Comparison of ENCODE assay signal across 7 cellular contexts in the genomic region with DNA sequence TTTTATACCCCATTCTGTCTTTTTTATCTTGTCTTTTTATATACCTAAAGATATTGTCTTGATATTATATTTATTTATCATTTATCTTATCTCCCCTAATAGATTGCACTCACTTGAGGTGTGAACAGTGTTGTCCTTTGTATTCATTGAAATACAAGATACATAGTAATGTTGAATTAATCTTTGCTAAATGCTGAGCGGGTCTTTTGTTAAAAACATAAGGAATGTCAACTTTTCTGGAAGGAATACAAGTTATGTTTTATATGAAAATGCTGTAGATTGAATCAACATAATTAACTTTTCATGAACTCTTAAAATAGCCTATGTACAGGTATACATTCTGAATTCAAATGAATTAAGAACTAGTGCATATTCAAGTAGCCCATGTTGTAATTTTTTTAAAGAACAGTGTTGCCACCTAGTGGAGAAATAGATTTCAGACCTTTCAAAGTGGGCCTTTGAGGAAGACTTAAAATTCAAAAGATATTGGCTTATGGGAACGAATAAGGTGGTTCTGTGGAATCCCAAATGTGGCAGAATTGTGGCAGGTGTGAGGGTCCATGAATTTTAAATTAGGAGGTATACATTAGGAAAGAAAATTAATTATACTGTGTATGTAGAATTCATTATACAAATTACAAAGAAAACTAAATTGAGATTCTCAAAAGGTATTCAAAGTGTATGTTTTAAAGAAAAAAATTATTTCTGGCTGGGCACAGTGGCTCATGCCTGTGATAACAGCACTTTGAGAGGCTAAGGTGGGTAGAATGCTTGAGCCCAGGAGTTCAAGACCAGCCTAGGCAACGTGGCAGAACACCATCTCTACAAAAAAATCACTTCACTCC. TPM values are rescaled to one million over a fixed set of nuclear protein-coding genes. Genes with fewer than 3 reads are reported as not detected.
DNase-seq lines count a peak whose midpoint lies in the region; ATAC-seq, FAIRE-seq and TF ChIP-seq lines count a peak whose summit lies in the region.

No MANE protein-coding gene starts in this region.

- WGBS in H1 (ENCODE audit: extremely low coverage in 1 of 2, insufficient coverage in 1 of 2, insufficient read length in 1 of 2, insufficient replicate concordance in 2 of 2, low coverage in 1 of 2, low lambda C conversion rate in 2 of 2, missing lambda C conversion rate in 1 of 2), 2 experiments = 89% methylated on average over 3 of the region's 3 CpGs; no CpG with 5 or more reads in 1 of the 2 experiments

- H4K8ac ChIP-seq in H1 (ENCODE audit: extremely low read depth, insufficient read depth, low read length) = no peak overlapping the region

- H4K91ac ChIP-seq in H1 (replicated peaks; ENCODE audit: insufficient read length, low read length) = no peak overlapping the region

- no peak overlapping the region for H3K4ac ChIP-seq in H1 (replicated peaks; ENCODE audit: insufficient read length, low read depth, low read length)

- no peak overlapping the region for H3K23ac ChIP-seq in H1 (ENCODE audit: insufficient read length)

- peak; percentile 68 for DNase-seq in ELR (ENCODE audit: low read depth)
- peak; percentile 55 for DNase-seq in LHCN-M2 (ENCODE audit: low read depth)
- no peak for DNase-seq in Peyer's patch
- DNase-seq in H1 (ENCODE audit: low read depth in 1 of 2, low spot score in 2 of 2) = no peak

- no peak overlapping the region for H3K56ac ChIP-seq in H1 (replicated peaks; ENCODE audit: insufficient read length, low read depth, low read length)

- H3K36me3 ChIP-seq in Peyer's patch (no peaks in the 10 kb centered on the region), H1 (ENCODE audit: control insufficient read depth in 2 of 4, insufficient read depth in 4 of 4, low read length in 3 of 4) (no peaks in the 10 kb centered on the region)

- no peak overlapping the region for H3K14ac ChIP-seq in H1 (ENCODE audit: insufficient read length)

- no peak overlapping the region for H3K4me2 ChIP-seq in H1 (ENCODE audit: insufficient read depth in 1 of 2, low read depth in 2 of 2, low read length in 2 of 2)

- no peak overlapping the region for H3K9ac ChIP-seq in H1 (replicated peaks in 1 of 4; ENCODE audit: extremely low read depth in 1 of 4, low read depth in 3 of 4, low read length in 3 of 4)

- no peak for TF ChIP-seq EP300 in H1 (IDR thresholded peaks at IDR 0.05; ENCODE audit: borderline replicate concordance in 1 of 2, low read depth in 2 of 2, low read length in 2 of 2)

- peak; percentile 57 for FAIRE-seq in H1 (lab: Jason Lieb, UNC)

- CTCF ChIA-PET in H1 (lab: Charles Lee; ENCODE audit: partially characterized antibody) = interaction anchor here (0.6 to 2.0 kb wide), 11 partner anchors 10 to 360 kb away, joined by 3 to 5 read pairs (median 3); a partner anchor contains a TSS

- H2BK5ac ChIP-seq in H1 (ENCODE audit: low read depth, low read length) = no peak overlapping the region

- H3K9me3 Mint-ChIP-seq in nephron = no peaks in the 10 kb centered on the region

- no peak overlapping the region for H2AFZ ChIP-seq in H1 (ENCODE audit: low read length)

- TF ChIP-seq RAD21 in H1 (IDR thresholded peaks at IDR 0.05 in 1 of 2, conservative IDR thresholded peaks at IDR 0.05 in 1 of 2; ENCODE audit: low read depth in 2 of 2, low read length in 2 of 2) = peak; percentile 63 to 68

- no peak for TF ChIP-seq POLR2A in Peyer's patch (IDR thresholded peaks at IDR 0.05)
- TF ChIP-seq POLR2A in H1 (IDR thresholded peaks at IDR 0.05; ENCODE audit: control extremely low read depth in 1 of 2, low read depth in 2 of 2, low read length in 2 of 2) = no peak

- H4K5ac ChIP-seq in H1 (ENCODE audit: insufficient read length, low read depth, low read length) = no peak overlapping the region

- TF ChIP-seq CTCF in Peyer's patch (IDR thresholded peaks at IDR 0.05) (peak; percentile 60 to 79 (median 72)), H1 (IDR thresholded peaks at IDR 0.05; ENCODE audit: control extremely low read depth in 1 of 3, insufficient read depth in 1 of 3, low read depth in 1 of 3, low read length in 3 of 3) (peak in 2 of 3 experiments; percentile 34 to 51; a peak in 2 of 4 replicates), nephron (IDR thresholded peaks at IDR 0.05; ENCODE audit: unreplicated experiment in 3 of 3) (peak; percentile 64 to 73 (median 66))

- H3K4me3 Mint-ChIP-seq in nephron = no peak overlapping the region

- H2BK12ac ChIP-seq in H1 (ENCODE audit: low read depth, low read length) = no peak overlapping the region

- H2BK20ac ChIP-seq in H1 (ENCODE audit: low read length) = no peak overlapping the region

- no peaks in the 10 kb centered on the region for H3K23me2 ChIP-seq in H1 (ENCODE audit: low read depth, low read length)

- no peaks in the 10 kb centered on the region for H3K79me1 ChIP-seq in H1 (ENCODE audit: low read depth, low read length)

- no peaks in the 10 kb centered on the region for H3K27me3 ChIP-seq in Peyer's patch
- H3K27me3 ChIP-seq in H1 (replicated peaks in 1 of 4; ENCODE audit: control insufficient read depth in 3 of 4, extremely low read depth in 1 of 4, insufficient read depth in 3 of 4, low read length in 3 of 4) = no peaks in the 10 kb centered on the region

- H3K4me3 ChIP-seq in Peyer's patch (no peak overlapping the region), H1 (ENCODE audit: extremely low read depth in 1 of 4, insufficient read depth in 2 of 4, low read depth in 3 of 4, low read length in 4 of 4) (no peak overlapping the region)

- H4K20me1 ChIP-seq in H1 (replicated peaks in 1 of 2; ENCODE audit: control insufficient read depth in 1 of 2, insufficient read depth in 2 of 2, low read length in 2 of 2) = no peaks in the 10 kb centered on the region

- no peak overlapping the region for H2BK15ac ChIP-seq in H1 (ENCODE audit: low read length)

- no peak overlapping the region for H3K27ac Mint-ChIP-seq in nephron

- no peak overlapping the region for H3K27ac ChIP-seq in Peyer's patch
- no peak overlapping the region for H3K27ac ChIP-seq in H1 (ENCODE audit: low read depth, low read length)

- POLR2A ChIA-PET in H1 (lab: Charles Lee; ENCODE audit: partially characterized antibody) = no interaction called here

- no peaks in the 10 kb centered on the region for H3K27me3 Mint-ChIP-seq in nephron (ENCODE audit: low read depth)

- no peaks in the 10 kb centered on the region for H3K4me1 Mint-ChIP-seq in nephron

- H3K4me1 ChIP-seq in Peyer's patch (no peaks in the 10 kb centered on the region), H1 (replicated peaks in 1 of 4; ENCODE audit: control insufficient read depth in 3 of 4, insufficient read depth in 4 of 4, low read length in 3 of 4) (no peaks in the 10 kb centered on the region)

- H2BK120ac ChIP-seq in H1 (replicated peaks; ENCODE audit: low read depth, low read length) = no peak overlapping the region

- H3K79me2 ChIP-seq in H1 (ENCODE audit: control insufficient read depth in 1 of 2, insufficient read depth in 2 of 2, low read length in 2 of 2) = no peaks in the 10 kb centered on the region

- no peak overlapping the region for H3K18ac ChIP-seq in H1 (ENCODE audit: extremely low read depth, low read length)

- ATAC-seq in HG03571 (IDR thresholded peaks at IDR 0.05; ENCODE audit: unreplicated experiment) (no peak), GM18517 (IDR thresholded peaks at IDR 0.05; ENCODE audit: unreplicated experiment) (no peak)

- H3K36me3 Mint-ChIP-seq in nephron (ENCODE audit: low read depth) = peaks cover 5% of the 10 kb centered on the region

- H2AK5ac ChIP-seq in H1 (ENCODE audit: low read depth, low read length) = no peak overlapping the region

- no peaks in the 10 kb centered on the region for H3K9me3 ChIP-seq in Peyer's patch
- no peaks in the 10 kb centered on the region for H3K9me3 ChIP-seq in H1 (ENCODE audit: insufficient read depth in 2 of 2, low read depth in 1 of 2, low read length in 1 of 2)

RNA-seq across cellular contexts. Expression of a gene that starts 19.1 kb away (rescaled TPM):
- 4.9 and 8.6 TPM in 2 replicates for total RNA-seq in LHCN-M2 (2014; rRNA removed)
- polyA plus RNA-seq in LHCN-M2 (2012) = 3.9 TPM
- total RNA-seq in Peyer's patch = 1 to 10 TPM in 3 of 4 donors, under 1 TPM in 1; 0.53 to 5.3 (median 3.0) TPM
- total RNA-seq in H1 (2021; fragmentation: NEBNext Ultra II Directional; extraction: Animal tissue kit (Norgen Biotek cat#: 25700)) = 0.42 and 0.60 TPM in 2 replicates
- polyA plus RNA-seq in H1 (2011; rRNA removed) = 0.13 and 0.26 TPM in 2 replicates
- polyA plus RNA-seq in H1 (2011; cell fraction: cytosol; rRNA removed) = 0.26 TPM
- 0.13 TPM for polyA plus RNA-seq in H1 (2011; cell fraction: nucleus; rRNA removed)
- 0.41 to 0.69 TPM (median 0.55 TPM) in 4 replicates for polyA plus RNA-seq in H1 (2012, experiment 1 of 2)
- 0.18 TPM for polyA plus RNA-seq in H1 (2012, experiment 2 of 2)
- polyA plus RNA-seq in H1 (2013, experiment 1 of 2) = 0.87 TPM
- polyA plus RNA-seq in H1 (2013, experiment 2 of 2) = 0.53 TPM
- polyA minus RNA-seq in H1 (2011; rRNA and poly(A)+ RNA removed) = 0.13 and 0.41 TPM in 2 replicates
- polyA minus RNA-seq in H1 (2011; cell fraction: cytosol; rRNA and poly(A)+ RNA removed) = not detected
- 1.1 TPM for polyA minus RNA-seq in H1 (2011; cell fraction: nucleus; rRNA and poly(A)+ RNA removed)

RNA-seq across cellular contexts. Expression of a gene that starts 19.1 kb away (rescaled TPM):
- total RNA-seq in LHCN-M2 (2014; rRNA removed) (8.3 and 11.8 TPM in 2 replicates), Peyer's patch (100 to 1,000 TPM in 3 of 4 donors, 10 to 100 TPM in 1; 28.9 to 300 (median 148) TPM)
- polyA plus RNA-seq in LHCN-M2 (2012) = 4.2 TPM
- 4.8 and 6.5 TPM in 2 replicates for total RNA-seq in H1 (2021; fragmentation: NEBNext Ultra II Directional; extraction: Animal tissue kit (Norgen Biotek cat#: 25700))
- 3.5 and 5.0 TPM in 2 replicates for polyA plus RNA-seq in H1 (2011; rRNA removed)
- polyA plus RNA-seq in H1 (2011; cell fraction: cytosol; rRNA removed) = 4.8 TPM
- 7.6 TPM for polyA plus RNA-seq in H1 (2011; cell fraction: nucleus; rRNA removed)
- 3.5 to 5.2 TPM (median 4.1 TPM) in 4 replicates for polyA plus RNA-seq in H1 (2012, experiment 1 of 2)
- 0.79 TPM for polyA plus RNA-seq in H1 (2012, experiment 2 of 2)
- 6.1 TPM for polyA plus RNA-seq in H1 (2013, experiment 1 of 2)
- 5.2 TPM for polyA plus RNA-seq in H1 (2013, experiment 2 of 2)
- polyA minus RNA-seq in H1 (2011; rRNA and poly(A)+ RNA removed) = 5.0 and 7.4 TPM in 2 replicates
- 2.1 TPM for polyA minus RNA-seq in H1 (2011; cell fraction: cytosol; rRNA and poly(A)+ RNA removed)
- polyA minus RNA-seq in H1 (2011; cell fraction: nucleus; rRNA and poly(A)+ RNA removed) = 6.6 TPM

RNA-seq across cellular contexts. Expression of a gene that starts 46.0 kb away (rescaled TPM):
- total RNA-seq in LHCN-M2 (2014; rRNA removed) (5.3 and 8.2 TPM in 2 replicates), Peyer's patch (10 to 100 TPM in 3 of 4 donors, 1 to 10 TPM in 1; 9.1 to 67.8 (median 50.4) TPM)
- 4.3 TPM for polyA plus RNA-seq in LHCN-M2 (2012)
- total RNA-seq in H1 (2021; fragmentation: NEBNext Ultra II Directional; extraction: Animal tissue kit (Norgen Biotek cat#: 25700)) = 28.0 and 28.7 TPM in 2 replicates
- polyA plus RNA-seq in H1 (2011; rRNA removed) = 10.5 and 12.1 TPM in 2 replicates
- 16.1 TPM for polyA plus RNA-seq in H1 (2011; cell fraction: cytosol; rRNA removed)
- polyA plus RNA-seq in H1 (2011; cell fraction: nucleus; rRNA removed) = 9.2 TPM
- polyA plus RNA-seq in H1 (2012, experiment 1 of 2) = 16.0 to 21.1 TPM (median 18.0 TPM) in 4 replicates
- 5.4 TPM for polyA plus RNA-seq in H1 (2012, experiment 2 of 2)
- 10.1 TPM for polyA plus RNA-seq in H1 (2013, experiment 1 of 2)
- polyA plus RNA-seq in H1 (2013, experiment 2 of 2) = 9.9 TPM
- polyA minus RNA-seq in H1 (2011; rRNA and poly(A)+ RNA removed) = 52.2 and 54.7 TPM in 2 replicates
- polyA minus RNA-seq in H1 (2011; cell fraction: cytosol; rRNA and poly(A)+ RNA removed) = 14.7 TPM
- 15.6 TPM for polyA minus RNA-seq in H1 (2011; cell fraction: nucleus; rRNA and poly(A)+ RNA removed)

RNA-seq across cellular contexts. Expression of a gene that starts 46.5 kb away (rescaled TPM):
- total RNA-seq in LHCN-M2 (2014; rRNA removed) = 10.2 and 11.5 TPM in 2 replicates
- polyA plus RNA-seq in LHCN-M2 (2012) = 4.2 TPM
- 10 to 100 TPM in 3 of 4 donors, 1 to 10 TPM in 1; 9.2 to 24.2 (median 14.8) TPM for total RNA-seq in Peyer's patch
- total RNA-seq in H1 (2021; fragmentation: NEBNext Ultra II Directional; extraction: Animal tissue kit (Norgen Biotek cat#: 25700)) = 11.3 and 11.6 TPM in 2 replicates
- 4.7 and 6.8 TPM in 2 replicates for polyA plus RNA-seq in H1 (2011; rRNA removed)
- 8.2 TPM for polyA plus RNA-seq in H1 (2011; cell fraction: cytosol; rRNA removed)
- 4.4 TPM for polyA plus RNA-seq in H1 (2011; cell fraction: nucleus; rRNA removed)
- polyA plus RNA-seq in H1 (2012, experiment 1 of 2) = 8.4 to 12.4 TPM (median 8.9 TPM) in 4 replicates
- 4.0 TPM for polyA plus RNA-seq in H1 (2012, experiment 2 of 2)
- 7.1 TPM for polyA plus RNA-seq in H1 (2013, experiment 1 of 2)
- polyA plus RNA-seq in H1 (2013, experiment 2 of 2) = 7.7 TPM
- polyA minus RNA-seq in H1 (2011; rRNA and poly(A)+ RNA removed) = 12.9 and 15.2 TPM in 2 replicates
- 9.0 TPM for polyA minus RNA-seq in H1 (2011; cell fraction: cytosol; rRNA and poly(A)+ RNA removed)
- polyA minus RNA-seq in H1 (2011; cell fraction: nucleus; rRNA and poly(A)+ RNA removed) = 23.4 TPM

Comparison
In these comparisons a context has a peak if more than half of its experiments do, and no peak if none do; other contexts are left out.
1. DNase-seq: peak in ELR (single experiment) and LHCN-M2 (single experiment); none in Peyer's patch (0 of 3) and H1 (0 of 2).
2. Peak in every context shown above with its lines, with median percentiles within 50 percentile points of each other: CTCF ChIP-seq.